In genomic region chr9:100350188-100350587, GRCh38 we compare ENCODE assay signal across 14 cellular contexts. TPM values are rescaled to one million over a fixed set of nuclear protein-coding genes. Genes with fewer than 3 reads are reported as not detected.
DNase-seq lines count a peak whose midpoint lies in the region; ATAC-seq and TF ChIP-seq lines count a peak whose summit lies in the region.
"Had no signal": no experiment of that assay in that cellular context is flagged by ENCODE, and none has a peak within 500 bp of the region (broad histone marks: within the 10 kb centered on the region; RNA-seq: fewer than 3 reads in every experiment).

No MANE protein-coding gene starts in this region.

- H3K79me2 ChIP-seq in HCT116 (ENCODE audit: insufficient read depth, low read length) (peaks cover 78% of the 10 kb centered on the region), SU-DHL-6 (ENCODE audit: insufficient read depth, low read length) (peaks cover 84% of the 10 kb centered on the region)

- DNase-seq in CD4-positive, CD25-positive, alpha-beta regulatory T cell: no peak
- no peak for DNase-seq in HCT116 (ENCODE audit: low read depth, low spot score)
- DNase-seq in NOMO-1 treated with DMSO at 0.1 percent for 48 hours (lab: John Stamatoyannopoulos, UW; ENCODE audit: unreplicated experiment): no peak
- DNase-seq in left colon: no peak
- DNase-seq in psoas muscle: no peak
- DNase-seq: activated effector memory CD4-positive, alpha-beta T cell treated with Interleukin-2 at 50 U/mL for 16 hours; DMS79; head of caudate nucleus; midbrain; NCI-H1105; stimulated activated CD4-positive, alpha-beta T cell treated with anti-CD3 and anti-CD28 coated beads, Interleukin-12 subunit alpha, Interleukin-12 subunit beta, amount 100 ng/mL, for 4 hours had no signal

- H3K4me1 Mint-ChIP-seq in CD4-positive, CD25-positive, alpha-beta regulatory T cell: peaks cover 44 to 76% (median 55%) of the 10 kb centered on the region in 4 donors

- no peaks in the 10 kb centered on the region; the same call in 1 of the 2 replicates for H3F3A ChIP-seq in SU-DHL-6 (ENCODE audit: insufficient read depth)

- peak overlapping the region; percentile 62 for H3K4me3 ChIP-seq in CD4-positive, CD25-positive, alpha-beta regulatory T cell (ENCODE audit: low read depth, low read length)
- H3K4me3 ChIP-seq in HCT116 (replicated peaks in 1 of 2; ENCODE audit: low read depth in 1 of 2, low read length in 2 of 2) (no peak overlapping the region), SU-DHL-6 (ENCODE audit: insufficient read depth, low read length, poor library complexity, severe bottlenecking) (peak overlapping the region; percentile 33), iPS-20b (ENCODE audit: low read length) (peak overlapping the region; percentile 97), psoas muscle (no peak overlapping the region)

- no peak for TF ChIP-seq POLR2A in HCT116 (IDR thresholded peaks at IDR 0.05; ENCODE audit: borderline replicate concordance, extremely low read depth, insufficient read depth, insufficient read length)

- no peak for ATAC-seq in CD4-positive, CD25-positive, alpha-beta regulatory T cell (ENCODE audit: low read depth in 2 of 2)
- ATAC-seq in HCT116 (no peak), GM19035 (IDR thresholded peaks at IDR 0.05; ENCODE audit: unreplicated experiment) (no peak), left colon (no peak), psoas muscle (no peak)

- TF ChIP-seq RAD21 in HCT116 (IDR thresholded peaks at IDR 0.05; ENCODE audit: low read depth): no peak

- H3K36me3 ChIP-seq in CD4-positive, CD25-positive, alpha-beta regulatory T cell (ENCODE audit: control insufficient read depth, insufficient read depth, low read length): peaks cover 17% of the 10 kb centered on the region
- H3K36me3 ChIP-seq in HCT116 (ENCODE audit: control insufficient read depth in 1 of 2, insufficient read depth in 2 of 2, low read length in 2 of 2) (peaks cover 17 to 31% of the 10 kb centered on the region in 2 experiments), SU-DHL-6 (ENCODE audit: low read length) (peaks cover 28% of the 10 kb centered on the region), iPS-20b (ENCODE audit: insufficient read depth, low read depth, low read length) (peaks cover 36% of the 10 kb centered on the region), psoas muscle (ENCODE audit: insufficient read depth in 1 of 2, low read depth in 1 of 2) (peaks cover 0 to 21% of the 10 kb centered on the region in 2 donors)

- H4K20me1 ChIP-seq in HCT116 (ENCODE audit: insufficient read depth) (peaks cover 8% of the 10 kb centered on the region; the same call in 1 of the 2 replicates), SU-DHL-6 (ENCODE audit: low read depth, low read length) (peaks cover 21% of the 10 kb centered on the region; the same call in 1 of the 2 replicates)

- RAD21 ChIA-PET in HCT116 (lab: Charles Lee; ENCODE audit: low non-redundant PET in 1 of 2, low total read pairs in 2 of 2, uncharacterized antibody in 2 of 2, unreplicated experiment in 2 of 2): no interaction called here

- H3K27me3 Mint-ChIP-seq in CD4-positive, CD25-positive, alpha-beta regulatory T cell: peaks cover 4% of the 10 kb centered on the region

- CTCF ChIA-PET in HCT116 (lab: Charles Lee): no interaction called here

- no TSS peak for BruUV-seq in HCT116 (replicated peaks; lab: Mats Ljungman, UMichigan)

- POLR2A ChIA-PET in HCT116 (lab: Charles Lee): no interaction called here

- H3K4me1 ChIP-seq in CD4-positive, CD25-positive, alpha-beta regulatory T cell (ENCODE audit: control insufficient read depth, insufficient read depth, low read length, poor library complexity, severe bottlenecking): peaks cover 40% of the 10 kb centered on the region
- peaks cover 0 to 26% of the 10 kb centered on the region in 2 experiments; a peak in 2 of 4 replicates for H3K4me1 ChIP-seq in HCT116 (ENCODE audit: control insufficient read depth in 1 of 2, insufficient read depth in 2 of 2, low read length in 2 of 2)
- H3K4me1 ChIP-seq in iPS-20b (ENCODE audit: insufficient read depth, low read length): peaks cover 11% of the 10 kb centered on the region
- peaks cover 44% of the 10 kb centered on the region for H3K4me1 ChIP-seq in psoas muscle

- H3K36me3 Mint-ChIP-seq in CD4-positive, CD25-positive, alpha-beta regulatory T cell: peaks cover 6% of the 10 kb centered on the region

- H3K9me2 ChIP-seq in HCT116 (ENCODE audit: insufficient read depth) (no peaks in the 10 kb centered on the region), SU-DHL-6 (replicated peaks; ENCODE audit: insufficient read depth, low read length) (no peaks in the 10 kb centered on the region)

- H3K9ac ChIP-seq in HCT116 (ENCODE audit: low read length) (no peak overlapping the region), SU-DHL-6 (ENCODE audit: low read length) (peak overlapping the region; percentile 98), iPS-20b (ENCODE audit: low read depth, low read length) (0 out of 2 replicates have a peak overlapping the region, but pooled peaks have one; percentile 12)

- H3K9me3 ChIP-seq in CD4-positive, CD25-positive, alpha-beta regulatory T cell (ENCODE audit: control insufficient read depth in 2 of 2, low read length in 2 of 2): no peaks in the 10 kb centered on the region
- H3K9me3 ChIP-seq in HCT116 (ENCODE audit: control insufficient read depth in 1 of 2, insufficient read depth in 1 of 2, low read depth in 1 of 2, low read length in 2 of 2) (no peaks in the 10 kb centered on the region), SU-DHL-6 (ENCODE audit: insufficient read depth, low read length) (no peaks in the 10 kb centered on the region), iPS-20b (ENCODE audit: insufficient read depth, low read depth, low read length) (no peaks in the 10 kb centered on the region), psoas muscle (no peaks in the 10 kb centered on the region)

- peaks cover 0 to 3% (median 0%) of the 10 kb centered on the region in 7 donors for H3K9me3 Mint-ChIP-seq in CD4-positive, CD25-positive, alpha-beta regulatory T cell

- no peaks in the 10 kb centered on the region for H3K27me3 ChIP-seq in CD4-positive, CD25-positive, alpha-beta regulatory T cell (ENCODE audit: control insufficient read depth, insufficient read depth, low read length)
- H3K27me3 ChIP-seq in HCT116 (ENCODE audit: insufficient read depth, low read length) (no peaks in the 10 kb centered on the region), SU-DHL-6 (ENCODE audit: low read length) (no peaks in the 10 kb centered on the region), iPS-20b (ENCODE audit: insufficient read depth, low read length) (no peaks in the 10 kb centered on the region), psoas muscle (ENCODE audit: insufficient read depth in 3 of 3, low read length in 2 of 3) (no peaks in the 10 kb centered on the region)

- TF ChIP-seq CTCF in HCT116 (IDR thresholded peaks at IDR 0.05 in 2 of 3, conservative IDR thresholded peaks at IDR 0.05 in 1 of 3; ENCODE audit: borderline replicate concordance in 1 of 3, insufficient read depth in 1 of 3, low read depth in 2 of 3, low read length in 2 of 3) (no peak), SU-DHL-6 (IDR thresholded peaks at IDR 0.05; ENCODE audit: insufficient read depth, low read length, poor library complexity, severe bottlenecking) (no peak), psoas muscle (IDR thresholded peaks at IDR 0.05) (no peak)

- H2AFZ ChIP-seq in HCT116 (ENCODE audit: low read depth, low read length, poor library complexity, severe bottlenecking) (no peak overlapping the region), SU-DHL-6 (ENCODE audit: low read depth, low read length, severe bottlenecking) (no peak overlapping the region)

- no peak overlapping the region for H3K27ac ChIP-seq in CD4-positive, CD25-positive, alpha-beta regulatory T cell (ENCODE audit: insufficient read depth, low read length, poor library complexity, severe bottlenecking)
- H3K27ac ChIP-seq in HCT116 (ENCODE audit: low read depth, low read length) (no peak overlapping the region), SU-DHL-6 (ENCODE audit: low read depth, low read length) (no peak overlapping the region), iPS-20b (ENCODE audit: low read length) (no peak overlapping the region), psoas muscle (no peak overlapping the region)

- H3K4me2 ChIP-seq in HCT116 (ENCODE audit: low read length) (peak overlapping the region; percentile 34; the same call in 1 of the 2 replicates), SU-DHL-6 (ENCODE audit: low read depth, low read length, poor library complexity, severe bottlenecking) (peak overlapping the region; percentile 85)

- intact Hi-C loops in HCT116 (cut with micrococcal nuclease) (no loop called here), left colon (cut with DNase I, micrococcal nuclease) (loop anchor here in 1 of 2 donors (10.0 kb wide), 1 partner anchor 85 kb away; no protein-coding TSS in a partner anchor), psoas muscle (cut with DNase I) (loop anchor here in 1 of 2 donors (5.0 kb wide), 4 partner anchors 62 to 1047 kb away; partner anchors contain the start of genes MRPL50, MSANTD3 and ZNF189)

- 90 to 100% (median 92%) methylated on average over 1 of the region's 1 CpG for WGBS in psoas muscle, 3 donors

- H3K27ac Mint-ChIP-seq in CD4-positive, CD25-positive, alpha-beta regulatory T cell: peak overlapping the region; percentile 6 to 27 (median 12)

- H3K4me3 Mint-ChIP-seq in CD4-positive, CD25-positive, alpha-beta regulatory T cell: peak overlapping the region; percentile 34 to 100 (median 69)

TF ChIP-seq in HCT116, 20 proteins besides CTCF, POLR2A, EP300 and RAD21:
- no peak for TF ChIP-seq EZH2 (IDR thresholded peaks at IDR 0.05)
- no peak for TF ChIP-seq POLR2AphosphoS5 (IDR thresholded peaks at IDR 0.05; ENCODE audit: low read depth, low read length)
- no peak for TF ChIP-seq ELF1 (IDR thresholded peaks at IDR 0.05; ENCODE audit: borderline replicate concordance, low read depth)
- no peak for TF ChIP-seq ZNF274 (IDR thresholded peaks at IDR 0.05; ENCODE audit: low read depth, low read length)

RNA-seq across cellular contexts. Expression of gene TEX10, which starts 2.6 kb away (rescaled TPM):
- total RNA-seq in CD4-positive, CD25-positive, alpha-beta regulatory T cell: 13.7 TPM
- 10 to 100 TPM; 15.0 to 23.9 (median 20.8) TPM for polyA plus RNA-seq in CD4-positive, CD25-positive, alpha-beta regulatory T cell
- total RNA-seq in HCT116 (2021; ENCODE audit: unreplicated experiment) (53.0 TPM), left colon (1 to 10 TPM; 9.4 TPM), psoas muscle (10 to 100 TPM; 12.7 to 23.1 (median 14.7) TPM)
- polyA plus RNA-seq in HCT116 (2012): 20.4 and 27.0 TPM in 2 replicates
- polyA plus RNA-seq in psoas muscle: 10 to 100 TPM in 2 of 3 donors, 1 to 10 TPM in 1; 9.8 to 17.2 (median 13.9) TPM

Comparison
In these comparisons a context has a peak if more than half of its experiments do, and no peak if none do; other contexts are left out.
1. H3K4me3 ChIP-seq: peak in CD4-positive, CD25-positive, alpha-beta regulatory T cell (single experiment), SU-DHL-6 (single experiment) and iPS-20b (single experiment); none in HCT116 (0 of 2) and psoas muscle (single experiment).